8 cellular contexts compared by ENCODE assay signal in genomic region chr17:76681222-76682137, GRCh38. TPM values are rescaled to one million over a fixed set of nuclear protein-coding genes. Genes with fewer than 3 reads are reported as not detected.
A peak's percentile ranks its signal among the peaks of the same experiment; 100 is the strongest.
DNase-seq lines count a peak whose midpoint lies in the region; ATAC-seq, FAIRE-seq and TF ChIP-seq lines count a peak whose summit lies in the region.

No MANE protein-coding gene starts in this region.

- H3K4me3 ChIP-seq in AG09309 (ENCODE audit: control insufficient read depth, low read depth, low read length) (no peak overlapping the region), H1 (ENCODE audit: extremely low read depth in 1 of 4, insufficient read depth in 2 of 4, low read depth in 3 of 4, low read length in 4 of 4) (no peak overlapping the region)

- H2AK5ac ChIP-seq in H9 (ENCODE audit: insufficient read length, low read length) (no peak overlapping the region), H1 (ENCODE audit: low read depth, low read length) (no peak overlapping the region)

- H2BK12ac ChIP-seq in H9 (ENCODE audit: insufficient read length, low read depth, low read length) = no peak overlapping the region
- H2BK12ac ChIP-seq in H1 (ENCODE audit: low read depth, low read length) = peak overlapping the region; percentile 50; the same call in 1 of the 2 replicates

- H3K79me1 ChIP-seq in H9 (ENCODE audit: insufficient read depth, low read depth, low read length, poor library complexity, severe bottlenecking) (no peaks in the 10 kb centered on the region), H1 (ENCODE audit: low read depth, low read length) (no peaks in the 10 kb centered on the region)

- H3K27me3 ChIP-seq in H9 (ENCODE audit: insufficient read depth, low read length) (no peaks in the 10 kb centered on the region), H1 (replicated peaks in 1 of 4; ENCODE audit: control insufficient read depth in 3 of 4, extremely low read depth in 1 of 4, insufficient read depth in 3 of 4, low read length in 3 of 4) (no peaks in the 10 kb centered on the region)

- TF ChIP-seq EP300 in H1 (IDR thresholded peaks at IDR 0.05; ENCODE audit: borderline replicate concordance in 1 of 2, low read depth in 2 of 2, low read length in 2 of 2) = no peak

- no peak overlapping the region for H2BK120ac ChIP-seq in H9 (ENCODE audit: low read depth, low read length, poor library complexity, severe bottlenecking)
- no peak overlapping the region for H2BK120ac ChIP-seq in H1 (replicated peaks; ENCODE audit: low read depth, low read length)

- no peak overlapping the region; a peak in 1 of 7 replicates for H3K27ac Mint-ChIP-seq in H9

- H3K23ac ChIP-seq in H9 (ENCODE audit: insufficient read length, low read depth, low read length) (no peak overlapping the region), H1 (ENCODE audit: insufficient read length) (no peak overlapping the region)

- POLR2A ChIA-PET in H1 (lab: Charles Lee; ENCODE audit: partially characterized antibody) = interaction anchor here (0.6 to 3.7 kb wide), 8 partner anchors 10 to 147 kb away, joined by 3 to 18 read pairs (median 4); no protein-coding TSS in a partner anchor

- ATAC-seq in GM21825 (IDR thresholded peaks at IDR 0.05; ENCODE audit: unreplicated experiment) = no peak

- TF ChIP-seq RAD21 in H1 (IDR thresholded peaks at IDR 0.05 in 1 of 2, conservative IDR thresholded peaks at IDR 0.05 in 1 of 2; ENCODE audit: low read depth in 2 of 2, low read length in 2 of 2) = peak; percentile 84 to 91

- no peak overlapping the region for H3K4me2 ChIP-seq in H9 (ENCODE audit: insufficient read depth, insufficient read length, low read length)
- H3K4me2 ChIP-seq in H1 (ENCODE audit: insufficient read depth in 1 of 2, low read depth in 2 of 2, low read length in 2 of 2) = no peak overlapping the region

- peak; percentile 85 for FAIRE-seq in H1 (lab: Jason Lieb, UNC)

- H4K8ac ChIP-seq in H9 (replicated peaks; ENCODE audit: insufficient read length, low read depth, low read length) = no peak overlapping the region
- H4K8ac ChIP-seq in H1 (ENCODE audit: extremely low read depth, insufficient read depth, low read length) = no peak overlapping the region

- DNase-seq in AG09309 (ENCODE audit: low read depth) (no peak), H9 (peak; percentile 93), NCI-H82 treated with DMSO at 0.1 percent for 48 hours (lab: John Stamatoyannopoulos, UW; ENCODE audit: unreplicated experiment) (peak; percentile 17), H1 (ENCODE audit: low read depth in 1 of 2, low spot score in 2 of 2) (peak; percentile 62 to 90), mucosa of gallbladder (ENCODE audit: low spot score) (peak; percentile 70)
- peak; percentile 36 to 56 for DNase-seq in activated CD8-positive, alpha-beta memory T cell treated with anti-CD3 and anti-CD28 coated beads for 1 hour (ENCODE audit: extremely low read depth in 1 of 2, low read depth in 1 of 2)
- peak; percentile 49 to 57 for DNase-seq in stimulated activated CD8-positive, alpha-beta memory T cell treated with anti-CD3 and anti-CD28 coated beads, Interleukin-2, amount 100 ng/mL, for 48 hours (ENCODE audit: low read depth in 2 of 2)

- CTCF ChIA-PET in H1 (lab: Charles Lee; ENCODE audit: partially characterized antibody) = interaction anchor here (0.6 to 13.1 kb wide), 59 partner anchors 9 to 328 kb away, joined by 3 to 155 read pairs (median 6); partner anchors contain the start of genes AANAT, MXRA7, PRCD and PRPSAP1

- H3K23me2 ChIP-seq in H9 (ENCODE audit: insufficient read length, low read depth, low read length, poor library complexity, severe bottlenecking) = no peaks in the 10 kb centered on the region
- H3K23me2 ChIP-seq in H1 (ENCODE audit: low read depth, low read length) = no peaks in the 10 kb centered on the region

- no peak overlapping the region for H3K4me3 Mint-ChIP-seq in H9

- no peak overlapping the region for H3K9ac ChIP-seq in H9 (ENCODE audit: extremely low read depth, insufficient read length, low read length)
- H3K9ac ChIP-seq in H1 (replicated peaks in 1 of 4; ENCODE audit: extremely low read depth in 1 of 4, low read depth in 3 of 4, low read length in 3 of 4) = no peak overlapping the region

- no peak for TF ChIP-seq POLR2A in H1 (IDR thresholded peaks at IDR 0.05; ENCODE audit: control extremely low read depth in 1 of 2, low read depth in 2 of 2, low read length in 2 of 2)

- H3K27ac ChIP-seq in H9 (ENCODE audit: insufficient read length, low read depth, low read length) (no peak overlapping the region), H1 (ENCODE audit: low read depth, low read length) (no peak overlapping the region)

- H3K4me1 ChIP-seq in H9 (ENCODE audit: insufficient read depth, low read length) (no peaks in the 10 kb centered on the region), H1 (replicated peaks in 1 of 4; ENCODE audit: control insufficient read depth in 3 of 4, insufficient read depth in 4 of 4, low read length in 3 of 4) (peaks cover 0 to 19% (median 10%) of the 10 kb centered on the region in 4 experiments; a peak in 5 of 7 replicates)

- H2BK20ac ChIP-seq in H9 (ENCODE audit: low read depth, low read length, poor library complexity, severe bottlenecking) (no peak overlapping the region), H1 (ENCODE audit: low read length) (0 out of 2 replicates have a peak overlapping the region, but pooled peaks have one; percentile 9)

- H2BK15ac ChIP-seq in H9 (ENCODE audit: low read depth, low read length) = no peak overlapping the region
- no peak overlapping the region for H2BK15ac ChIP-seq in H1 (ENCODE audit: low read length)

- no peak overlapping the region for H3K4ac ChIP-seq in H9 (ENCODE audit: low read depth, low read length)
- H3K4ac ChIP-seq in H1 (replicated peaks; ENCODE audit: insufficient read length, low read depth, low read length) = no peak overlapping the region

- H3T11ph ChIP-seq in H9 (ENCODE audit: low read length) = no peak overlapping the region

- H2AFZ ChIP-seq in H9 (ENCODE audit: low read length) (no peak overlapping the region), H1 (ENCODE audit: low read length) (no peak overlapping the region)

- TF ChIP-seq CTCF in AG09309 (IDR thresholded peaks at IDR 0.05; ENCODE audit: control insufficient read depth, insufficient read depth, low read depth, low read length, missing control alignments) = peak; percentile 82
- peak; percentile 86 for TF ChIP-seq CTCF in H9 (conservative IDR thresholded peaks at IDR 0.05)
- TF ChIP-seq CTCF in H1 (IDR thresholded peaks at IDR 0.05; ENCODE audit: control extremely low read depth in 1 of 3, insufficient read depth in 1 of 3, low read depth in 1 of 3, low read length in 3 of 3) = peak; percentile 92 to 95 (median 94)

- H3K79me2 ChIP-seq in H9 (ENCODE audit: insufficient read depth, low read length) (no peaks in the 10 kb centered on the region), H1 (ENCODE audit: control insufficient read depth in 1 of 2, insufficient read depth in 2 of 2, low read length in 2 of 2) (no peaks in the 10 kb centered on the region)

- H3K9me3 Mint-ChIP-seq in H9 = no peaks in the 10 kb centered on the region; a peak in 1 of 5 replicates

- H3K18ac ChIP-seq in H9 (ENCODE audit: insufficient read length, low read depth, low read length) = no peak overlapping the region
- no peak overlapping the region for H3K18ac ChIP-seq in H1 (ENCODE audit: extremely low read depth, low read length)

- H3K27me3 Mint-ChIP-seq in H9 (ENCODE audit: low read depth) = no peaks in the 10 kb centered on the region

- H3K14ac ChIP-seq in H9 (ENCODE audit: insufficient read depth, low read length) = no peak overlapping the region
- no peak overlapping the region for H3K14ac ChIP-seq in H1 (ENCODE audit: insufficient read length)

- H4K5ac ChIP-seq in H9 (ENCODE audit: insufficient read length, low read depth, low read length) (no peak overlapping the region), H1 (ENCODE audit: insufficient read length, low read depth, low read length) (no peak overlapping the region)

- H2BK5ac ChIP-seq in H9 (ENCODE audit: insufficient read length, low read length) (no peak overlapping the region), H1 (ENCODE audit: low read depth, low read length) (no peak overlapping the region)

- H3K56ac ChIP-seq in H9 (ENCODE audit: insufficient read length, low read depth, low read length) (no peak overlapping the region), H1 (replicated peaks; ENCODE audit: insufficient read length, low read depth, low read length) (no peak overlapping the region)

- peaks cover 0 to 4% (median 0%) of the 10 kb centered on the region in 3 experiments; a peak in 1 of 7 replicates for H3K36me3 Mint-ChIP-seq in H9 (ENCODE audit: insufficient read depth in 1 of 3, low read depth in 3 of 3)

- H3K36me3 ChIP-seq in H1 (ENCODE audit: control insufficient read depth in 2 of 4, insufficient read depth in 4 of 4, low read length in 3 of 4) = no peaks in the 10 kb centered on the region

- WGBS in H9 (ENCODE audit: extremely low coverage, insufficient read length, low lambda C conversion rate) = no CpG with 5 or more reads among the region's 16 CpGs
- WGBS in H1 (ENCODE audit: extremely low coverage in 1 of 2, insufficient coverage in 1 of 2, insufficient read length in 1 of 2, insufficient replicate concordance in 2 of 2, low coverage in 1 of 2, low lambda C conversion rate in 2 of 2, missing lambda C conversion rate in 1 of 2), 2 experiments = 57% methylated on average over 13 of the region's 16 CpGs; no CpG with 5 or more reads in 1 of the 2 experiments

- H4K91ac ChIP-seq in H9 (ENCODE audit: insufficient read length, low read depth, low read length) = no peak overlapping the region
- no peak overlapping the region for H4K91ac ChIP-seq in H1 (replicated peaks; ENCODE audit: insufficient read length, low read length)

- H3K4me1 Mint-ChIP-seq in H9 = peaks cover 11 to 25% of the 10 kb centered on the region in 2 experiments

- H4K20me1 ChIP-seq in H9 (ENCODE audit: control insufficient read depth, insufficient read depth, insufficient read length) (no peaks in the 10 kb centered on the region), H1 (replicated peaks in 1 of 2; ENCODE audit: control insufficient read depth in 1 of 2, insufficient read depth in 2 of 2, low read length in 2 of 2) (peaks cover 0 to 3% of the 10 kb centered on the region in 2 experiments)

- H3K9me3 ChIP-seq in H9 (ENCODE audit: control insufficient read depth, low read depth, low read length) (no peaks in the 10 kb centered on the region), H1 (ENCODE audit: insufficient read depth in 2 of 2, low read depth in 1 of 2, low read length in 1 of 2) (no peaks in the 10 kb centered on the region)

RNA-seq across cellular contexts. Expression of gene MXRA7, which starts 29.3 kb away (rescaled TPM):
- total RNA-seq in H9 (2021) (28.2 TPM in 2 replicates), mucosa of gallbladder (217 TPM)
- total RNA-seq in H1 (2021; fragmentation: NEBNext Ultra II Directional; extraction: Animal tissue kit (Norgen Biotek cat#: 25700)) = 21.3 and 26.6 TPM in 2 replicates
- polyA plus RNA-seq in H1 (2011; rRNA removed) = 12.8 and 17.8 TPM in 2 replicates
- 19.7 TPM for polyA plus RNA-seq in H1 (2011; cell fraction: cytosol; rRNA removed)
- 15.7 TPM for polyA plus RNA-seq in H1 (2011; cell fraction: nucleus; rRNA removed)
- polyA plus RNA-seq in H1 (2012, experiment 1 of 2) = 22.5 to 26.9 TPM (median 24.9 TPM) in 4 replicates
- polyA plus RNA-seq in H1 (2012, experiment 2 of 2) = 28.3 TPM
- polyA plus RNA-seq in H1 (2013, experiment 1 of 2) = 26.7 TPM
- 34.1 TPM for polyA plus RNA-seq in H1 (2013, experiment 2 of 2)
- polyA minus RNA-seq in H1 (2011; rRNA and poly(A)+ RNA removed) = 13.7 and 15.2 TPM in 2 replicates
- polyA minus RNA-seq in H1 (2011; cell fraction: cytosol; rRNA and poly(A)+ RNA removed) = 9.0 TPM
- 6.9 TPM for polyA minus RNA-seq in H1 (2011; cell fraction: nucleus; rRNA and poly(A)+ RNA removed)

RNA-seq across cellular contexts. Expression of gene ST6GALNAC1, which starts 37.9 kb away (rescaled TPM):
- total RNA-seq in H9 (2021) (not detected in 2 replicates), mucosa of gallbladder (61.0 TPM)
- total RNA-seq in H1 (2021; fragmentation: NEBNext Ultra II Directional; extraction: Animal tissue kit (Norgen Biotek cat#: 25700)) = not detected in 2 replicates
- not detected in 2 replicates for polyA plus RNA-seq in H1 (2011; rRNA removed)
- not detected for polyA plus RNA-seq in H1 (2011; cell fraction: cytosol; rRNA removed)
- not detected for polyA plus RNA-seq in H1 (2011; cell fraction: nucleus; rRNA removed)
- polyA plus RNA-seq in H1 (2012, experiment 1 of 2) = not detected in 4 replicates
- polyA plus RNA-seq in H1 (2012, experiment 2 of 2) = not detected
- polyA plus RNA-seq in H1 (2013, experiment 1 of 2) = not detected
- not detected for polyA plus RNA-seq in H1 (2013, experiment 2 of 2)
- not detected in 2 replicates for polyA minus RNA-seq in H1 (2011; rRNA and poly(A)+ RNA removed)
- polyA minus RNA-seq in H1 (2011; cell fraction: cytosol; rRNA and poly(A)+ RNA removed) = not detected
- polyA minus RNA-seq in H1 (2011; cell fraction: nucleus; rRNA and poly(A)+ RNA removed) = not detected

RNA-seq across cellular contexts. Expression of gene JMJD6, which starts 44.9 kb away (rescaled TPM):
- total RNA-seq in H9 (2021) (26.3 and 28.9 TPM in 2 replicates), mucosa of gallbladder (34.4 TPM)
- total RNA-seq in H1 (2021; fragmentation: NEBNext Ultra II Directional; extraction: Animal tissue kit (Norgen Biotek cat#: 25700)) = 18.6 and 22.2 TPM in 2 replicates
- polyA plus RNA-seq in H1 (2011; rRNA removed) = 8.6 and 10.6 TPM in 2 replicates
- polyA plus RNA-seq in H1 (2011; cell fraction: cytosol; rRNA removed) = 9.9 TPM
- polyA plus RNA-seq in H1 (2011; cell fraction: nucleus; rRNA removed) = 11.7 TPM
- 18.3 to 22.2 TPM (median 19.1 TPM) in 4 replicates for polyA plus RNA-seq in H1 (2012, experiment 1 of 2)
- 9.1 TPM for polyA plus RNA-seq in H1 (2012, experiment 2 of 2)
- 10.0 TPM for polyA plus RNA-seq in H1 (2013, experiment 1 of 2)
- 8.7 TPM for polyA plus RNA-seq in H1 (2013, experiment 2 of 2)
- polyA minus RNA-seq in H1 (2011; rRNA and poly(A)+ RNA removed) = 3.1 and 5.3 TPM in 2 replicates
- 5.8 TPM for polyA minus RNA-seq in H1 (2011; cell fraction: cytosol; rRNA and poly(A)+ RNA removed)
- 6.7 TPM for polyA minus RNA-seq in H1 (2011; cell fraction: nucleus; rRNA and poly(A)+ RNA removed)

RNA-seq across cellular contexts. Expression of gene METTL23, which starts 45.2 kb away (rescaled TPM):
- 25.6 and 29.9 TPM in 2 replicates for total RNA-seq in H9 (2021)
- 36.1 and 36.2 TPM in 2 replicates for total RNA-seq in H1 (2021; fragmentation: NEBNext Ultra II Directional; extraction: Animal tissue kit (Norgen Biotek cat#: 25700))
- polyA plus RNA-seq in H1 (2011; rRNA removed) = 41.3 and 60.2 TPM in 2 replicates
- 51.3 TPM for polyA plus RNA-seq in H1 (2011; cell fraction: cytosol; rRNA removed)
- polyA plus RNA-seq in H1 (2011; cell fraction: nucleus; rRNA removed) = 40.3 TPM
- 36.4 to 47.2 TPM (median 43.1 TPM) in 4 replicates for polyA plus RNA-seq in H1 (2012, experiment 1 of 2)
- polyA plus RNA-seq in H1 (2012, experiment 2 of 2) = 34.6 TPM
- 40.2 TPM for polyA plus RNA-seq in H1 (2013, experiment 1 of 2)
- 38.5 TPM for polyA plus RNA-seq in H1 (2013, experiment 2 of 2)
- 25.9 and 32.3 TPM in 2 replicates for polyA minus RNA-seq in H1 (2011; rRNA and poly(A)+ RNA removed)
- 11.8 TPM for polyA minus RNA-seq in H1 (2011; cell fraction: cytosol; rRNA and poly(A)+ RNA removed)
- polyA minus RNA-seq in H1 (2011; cell fraction: nucleus; rRNA and poly(A)+ RNA removed) = 16.5 TPM
- 35.0 TPM for total RNA-seq in mucosa of gallbladder

RNA-seq across cellular contexts. Expression of gene SRSF2, which starts 55.7 kb away (rescaled TPM):
- total RNA-seq in H9 (2021) (578 and 591 TPM in 2 replicates), mucosa of gallbladder (130 TPM)
- 397 and 413 TPM in 2 replicates for total RNA-seq in H1 (2021; fragmentation: NEBNext Ultra II Directional; extraction: Animal tissue kit (Norgen Biotek cat#: 25700))
- polyA plus RNA-seq in H1 (2011; rRNA removed) = 401 and 479 TPM in 2 replicates
- 476 TPM for polyA plus RNA-seq in H1 (2011; cell fraction: cytosol; rRNA removed)
- 766 TPM for polyA plus RNA-seq in H1 (2011; cell fraction: nucleus; rRNA removed)
- polyA plus RNA-seq in H1 (2012, experiment 1 of 2) = 293 to 353 TPM (median 324 TPM) in 4 replicates
- 136 TPM for polyA plus RNA-seq in H1 (2012, experiment 2 of 2)
- polyA plus RNA-seq in H1 (2013, experiment 1 of 2) = 351 TPM
- polyA plus RNA-seq in H1 (2013, experiment 2 of 2) = 323 TPM
- 111 TPM in 2 replicates for polyA minus RNA-seq in H1 (2011; rRNA and poly(A)+ RNA removed)
- 337 TPM for polyA minus RNA-seq in H1 (2011; cell fraction: cytosol; rRNA and poly(A)+ RNA removed)
- polyA minus RNA-seq in H1 (2011; cell fraction: nucleus; rRNA and poly(A)+ RNA removed) = 830 TPM

Comparison
In these comparisons a context has a peak if more than half of its experiments do, and no peak if none do; other contexts are left out.
1. RNA of gene ST6GALNAC1, which starts 37.9 kb away (total RNA-seq): 61.0 TPM in mucosa of gallbladder (single experiment); not detected in H9 and not detected in H1; every median in the first group is over 10 times any median in the second.
2. Peak in every context shown above with its lines, with median percentiles within 50 percentile points of each other: CTCF ChIP-seq.